ENCODE assay signal across 2 cellular contexts in genomic region chr17:59840329-59840907, GRCh38.
TF ChIP-seq lines count a peak whose summit lies in the region.

No MANE protein-coding gene starts in this region.

TF ChIP-seq in IMR-90, 13 proteins besides CTCF, POLR2A, EP300 and RAD21:
- peak; percentile 99; the same call in 1 of the 2 replicates for TF ChIP-seq CHD1 (IDR thresholded peaks at IDR 0.05; ENCODE audit: low read depth, low read length)
- no peak for TF ChIP-seq RCOR1 (IDR thresholded peaks at IDR 0.05; ENCODE audit: insufficient replicate concordance, low read length)

TF ChIP-seq in K562, 482 proteins besides CTCF, POLR2A, EP300 and RAD21 (continues in another document):
- TF ChIP-seq VEZF1 (CRISPR knock-in tag; IDR thresholded peaks at IDR 0.05) (peak; percentile 17; the same call in 1 of the 2 replicates), GABPB2 (CRISPR knock-in tag; conservative IDR thresholded peaks at IDR 0.05) (no peak), ZNF444 (CRISPR knock-in tag; IDR thresholded peaks at IDR 0.05) (peak; percentile 18; the same call in 1 of the 2 replicates), ZEB2 (IDR thresholded peaks at IDR 0.05) (no peak), MBD2 (IDR thresholded peaks at IDR 0.05; ENCODE audit: borderline replicate concordance, low read depth) (no peak), TRIM28 (IDR thresholded peaks at IDR 0.05) (no peak), PML (IDR thresholded peaks at IDR 0.05; ENCODE audit: low read length) (peak; percentile 16; the same call in 1 of the 2 replicates), ZNF253 (CRISPR knock-in tag; conservative IDR thresholded peaks at IDR 0.05) (0 out of 2 replicates have a peak, but pooled peaks have one; percentile 25), NCOA6 (IDR thresholded peaks at IDR 0.05) (0 out of 2 replicates have a peak, but pooled peaks have one; percentile 15), MYBL2 (IDR thresholded peaks at IDR 0.05; ENCODE audit: low read depth) (no peak), MYBL2 (CRISPR knock-in tag; IDR thresholded peaks at IDR 0.05; ENCODE audit: borderline replicate concordance) (no peak), SMAD2 (IDR thresholded peaks at IDR 0.05; ENCODE audit: low read depth, low read length) (no peak), ZNF175 (CRISPR knock-in tag; IDR thresholded peaks at IDR 0.05; ENCODE audit: low read depth) (0 out of 2 replicates have a peak, but pooled peaks have one; percentile 13), ZNF311 (CRISPR knock-in tag; IDR thresholded peaks at IDR 0.05) (0 out of 2 replicates have a peak, but pooled peaks have one; percentile 43), ZNF668 (CRISPR knock-in tag; IDR thresholded peaks at IDR 0.05) (0 out of 2 replicates have a peak, but pooled peaks have one; percentile 1), GATAD2B (IDR thresholded peaks at IDR 0.05; ENCODE audit: borderline replicate concordance) (no peak), SRSF7 (optimal IDR thresholded peaks at IDR 0.05; ENCODE audit: low read depth, low read length) (no peak), YBX1 (IDR thresholded peaks at IDR 0.05) (no peak), HDAC3 (IDR thresholded peaks at IDR 0.05; ENCODE audit: borderline replicate concordance, partially characterized antibody) (peak; percentile 26), POLR2AphosphoS5 (IDR thresholded peaks at IDR 0.05; ENCODE audit: control insufficient read depth, insufficient read depth, low read depth, low read length) (peak; percentile 96), NFXL1 (CRISPR knock-in tag; IDR thresholded peaks at IDR 0.05) (0 out of 2 replicates have a peak, but pooled peaks have one; percentile 13), HMGN3 (IDR thresholded peaks at IDR 0.05; ENCODE audit: borderline replicate concordance, extremely low read depth, insufficient read length, low read depth, low read length) (peak; percentile 27), MNT (conservative IDR thresholded peaks at IDR 0.05) (0 out of 4 replicates have a peak, but pooled peaks of 1 of the 2 experiments have one; percentile 10), TSHZ1 (CRISPR knock-in tag; IDR thresholded peaks at IDR 0.05) (no peak), SMAD1 (IDR thresholded peaks at IDR 0.05; ENCODE audit: low read depth, low read length, partially characterized antibody) (peak; percentile 19), EHMT2 (IDR thresholded peaks at IDR 0.05) (no peak), CHD1 (IDR thresholded peaks at IDR 0.05; ENCODE audit: low read length) (peak; percentile 67), AFF4 (CRISPR knock-in tag; IDR thresholded peaks at IDR 0.05) (peak; percentile 55; the same call in 1 of the 2 replicates), PHTF2 (CRISPR knock-in tag; IDR thresholded peaks at IDR 0.05) (0 out of 2 replicates have a peak, but pooled peaks have one; percentile 4), STAT5A (IDR thresholded peaks at IDR 0.05; ENCODE audit: borderline replicate concordance, low read length) (no peak)
- TF ChIP-seq, protein P1, sequence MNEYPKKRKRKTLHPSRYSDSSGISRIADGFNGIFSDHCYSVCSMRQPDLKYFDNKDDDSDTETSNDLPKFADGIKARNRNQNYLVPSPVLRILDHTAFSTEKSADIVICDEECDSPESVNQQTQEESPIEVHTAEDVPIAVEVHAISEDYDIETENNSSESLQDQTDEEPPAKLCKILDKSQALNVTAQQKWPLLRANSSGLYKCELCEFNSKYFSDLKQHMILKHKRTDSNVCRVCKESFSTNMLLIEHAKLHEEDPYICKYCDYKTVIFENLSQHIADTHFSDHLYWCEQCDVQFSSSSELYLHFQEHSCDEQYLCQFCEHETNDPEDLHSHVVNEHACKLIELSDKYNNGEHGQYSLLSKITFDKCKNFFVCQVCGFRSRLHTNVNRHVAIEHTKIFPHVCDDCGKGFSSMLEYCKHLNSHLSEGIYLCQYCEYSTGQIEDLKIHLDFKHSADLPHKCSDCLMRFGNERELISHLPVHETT (CRISPR knock-in tag; conservative IDR thresholded peaks at IDR 0.05 in 1 of 2, IDR thresholded peaks at IDR 0.05 in 1 of 2): 0 out of 4 replicates have a peak, but pooled peaks of 1 of the 2 experiments have one; percentile 18
- TF ChIP-seq, protein P2, sequence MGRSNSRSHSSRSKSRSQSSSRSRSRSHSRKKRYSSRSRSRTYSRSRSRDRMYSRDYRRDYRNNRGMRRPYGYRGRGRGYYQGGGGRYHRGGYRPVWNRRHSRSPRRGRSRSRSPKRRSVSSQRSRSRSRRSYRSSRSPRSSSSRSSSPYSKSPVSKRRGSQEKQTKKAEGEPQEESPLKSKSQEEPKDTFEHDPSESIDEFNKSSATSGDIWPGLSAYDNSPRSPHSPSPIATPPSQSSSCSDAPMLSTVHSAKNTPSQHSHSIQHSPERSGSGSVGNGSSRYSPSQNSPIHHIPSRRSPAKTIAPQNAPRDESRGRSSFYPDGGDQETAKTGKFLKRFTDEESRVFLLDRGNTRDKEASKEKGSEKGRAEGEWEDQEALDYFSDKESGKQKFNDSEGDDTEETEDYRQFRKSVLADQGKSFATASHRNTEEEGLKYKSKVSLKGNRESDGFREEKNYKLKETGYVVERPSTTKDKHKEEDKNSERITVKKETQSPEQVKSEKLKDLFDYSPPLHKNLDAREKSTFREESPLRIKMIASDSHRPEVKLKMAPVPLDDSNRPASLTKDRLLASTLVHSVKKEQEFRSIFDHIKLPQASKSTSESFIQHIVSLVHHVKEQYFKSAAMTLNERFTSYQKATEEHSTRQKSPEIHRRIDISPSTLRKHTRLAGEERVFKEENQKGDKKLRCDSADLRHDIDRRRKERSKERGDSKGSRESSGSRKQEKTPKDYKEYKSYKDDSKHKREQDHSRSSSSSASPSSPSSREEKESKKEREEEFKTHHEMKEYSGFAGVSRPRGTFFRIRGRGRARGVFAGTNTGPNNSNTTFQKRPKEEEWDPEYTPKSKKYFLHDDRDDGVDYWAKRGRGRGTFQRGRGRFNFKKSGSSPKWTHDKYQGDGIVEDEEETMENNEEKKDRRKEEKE (IDR thresholded peaks at IDR 0.05; ENCODE audit: borderline replicate concordance in 1 of 2, control insufficient read depth in 1 of 2, low read depth in 2 of 2, low read length in 1 of 2): peak in 1 of 2 experiments; percentile 50; a peak in 2 of 4 replicates
